In genomic region chr2:135011633-135012032, GRCh38 we compare ENCODE assay signal across 9 cellular contexts. TPM values are rescaled to one million over a fixed set of nuclear protein-coding genes. Genes with fewer than 3 reads are reported as not detected.
"Had no signal": no experiment of that assay in that cellular context is flagged by ENCODE, and none has a peak within 500 bp of the region (broad histone marks: within the 10 kb centered on the region; RNA-seq: fewer than 3 reads in every experiment).

No MANE protein-coding gene starts in this region.

- H3K4me2 ChIP-seq: KMS-11 had no signal

- DNase-seq: IMR-90, KBM-7, KG1 had no signal

- FAIRE-seq: HTR-8/SVneo had no signal

- H3K27ac ChIP-seq: HL-60, KMS-11 had no signal

- H3K9ac ChIP-seq: KMS-11 had no signal

RNA-seq across cellular contexts. Expression of gene MAP3K19, which starts 35.6 kb away (rescaled TPM):
- total RNA-seq: HT-29, HT1080, IMR-90 had no signal
- polyA plus RNA-seq: IgD-negative memory B cell, IMR-90 had no signal
